8 cellular contexts compared by ENCODE assay signal in the genomic region with DNA sequence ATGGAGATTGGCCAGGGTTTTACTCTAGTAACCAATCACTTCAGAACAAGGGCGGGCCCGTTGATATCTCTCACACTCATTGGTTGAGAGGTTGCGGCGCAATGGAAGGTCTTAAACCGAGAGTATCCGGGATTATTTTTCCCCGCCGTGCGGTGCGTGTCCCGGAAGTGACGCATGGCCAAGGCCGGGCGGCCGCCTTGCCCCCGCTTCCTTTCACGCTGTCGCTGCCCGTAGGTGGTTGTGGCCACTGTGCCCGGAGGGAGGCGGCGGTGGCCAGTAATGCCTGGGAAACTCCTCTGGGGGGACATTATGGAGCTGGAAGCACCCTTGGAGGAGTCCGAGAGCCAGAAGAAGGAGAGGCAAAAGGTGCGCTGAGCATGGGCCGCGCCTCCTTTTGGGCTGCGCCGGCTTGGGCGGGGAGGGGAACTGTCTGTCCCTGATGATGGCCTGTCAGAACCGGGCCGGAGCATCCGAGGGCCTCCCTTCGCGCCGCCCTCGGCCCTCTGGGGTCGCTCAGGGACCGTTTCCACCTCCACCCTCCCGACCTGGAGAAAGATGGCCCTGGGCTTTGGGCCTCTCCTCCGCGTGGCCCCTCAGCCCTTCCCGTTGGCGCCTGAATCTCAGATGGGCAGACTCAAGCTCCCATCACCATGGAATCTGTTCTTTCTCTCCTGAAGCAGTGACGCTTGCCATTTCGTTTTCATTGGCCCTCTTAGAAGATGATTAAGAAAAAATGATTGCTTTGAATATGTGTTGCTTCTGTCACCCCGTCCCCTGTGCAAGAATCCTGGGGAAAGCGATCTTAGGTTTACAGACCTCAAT. TPM values are rescaled to one million over a fixed set of nuclear protein-coding genes. Genes with fewer than 3 reads are reported as not detected.
DNase-seq lines count a peak whose midpoint lies in the region; ATAC-seq and TF ChIP-seq lines count a peak whose summit lies in the region.

A gene with protein sequence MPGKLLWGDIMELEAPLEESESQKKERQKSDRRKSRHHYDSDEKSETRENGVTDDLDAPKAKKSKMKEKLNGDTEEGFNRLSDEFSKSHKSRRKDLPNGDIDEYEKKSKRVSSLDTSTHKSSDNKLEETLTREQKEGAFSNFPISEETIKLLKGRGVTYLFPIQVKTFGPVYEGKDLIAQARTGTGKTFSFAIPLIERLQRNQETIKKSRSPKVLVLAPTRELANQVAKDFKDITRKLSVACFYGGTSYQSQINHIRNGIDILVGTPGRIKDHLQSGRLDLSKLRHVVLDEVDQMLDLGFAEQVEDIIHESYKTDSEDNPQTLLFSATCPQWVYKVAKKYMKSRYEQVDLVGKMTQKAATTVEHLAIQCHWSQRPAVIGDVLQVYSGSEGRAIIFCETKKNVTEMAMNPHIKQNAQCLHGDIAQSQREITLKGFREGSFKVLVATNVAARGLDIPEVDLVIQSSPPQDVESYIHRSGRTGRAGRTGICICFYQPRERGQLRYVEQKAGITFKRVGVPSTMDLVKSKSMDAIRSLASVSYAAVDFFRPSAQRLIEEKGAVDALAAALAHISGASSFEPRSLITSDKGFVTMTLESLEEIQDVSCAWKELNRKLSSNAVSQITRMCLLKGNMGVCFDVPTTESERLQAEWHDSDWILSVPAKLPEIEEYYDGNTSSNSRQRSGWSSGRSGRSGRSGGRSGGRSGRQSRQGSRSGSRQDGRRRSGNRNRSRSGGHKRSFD (plus strand): TSS at position 210 of the 822 bp plus-strand sequence. CDS start 70 bp downstream, at position 280.

- H3K9me3 Mint-ChIP-seq in stimulated activated effector memory CD8-positive, alpha-beta T cell treated with anti-CD3 and anti-CD28 coated beads, Interleukin-12 subunit alpha, Interleukin-12 subunit beta, amount 100 ng/mL, for 72 hours = no peaks in the 10 kb centered on the region

- H3K79me2 ChIP-seq in DND-41 (ENCODE audit: insufficient read depth, low read length) (peaks cover 51% of the 10 kb centered on the region), Karpas-422 (ENCODE audit: low read length) (peaks cover 50% of the 10 kb centered on the region)

- intact Hi-C loops in esophagus squamous epithelium (cut with DNase I) = no loop called here

- H3K36me3 ChIP-seq in DND-41 (ENCODE audit: insufficient read depth, low read length) (peaks cover 7% of the 10 kb centered on the region), Karpas-422 (ENCODE audit: insufficient read depth, low read length) (peaks cover 12% of the 10 kb centered on the region), esophagus squamous epithelium (peaks cover 0 to 1% (median 0%) of the 10 kb centered on the region in 3 donors)

- H4K20me1 ChIP-seq in DND-41 (ENCODE audit: insufficient read depth, low read length) = peaks cover 3% of the 10 kb centered on the region; the same call in 1 of the 2 replicates
- H4K20me1 ChIP-seq in Karpas-422 (ENCODE audit: insufficient read depth, low read depth, low read length) = peaks cover 6% of the 10 kb centered on the region; the same call in 1 of the 2 replicates

- H3K4me3 Mint-ChIP-seq in stimulated activated effector memory CD8-positive, alpha-beta T cell treated with anti-CD3 and anti-CD28 coated beads, Interleukin-12 subunit alpha, Interleukin-12 subunit beta, amount 100 ng/mL, for 72 hours = peak within 1 kb of the TSS; percentile 99

- H3K36me3 Mint-ChIP-seq in stimulated activated effector memory CD8-positive, alpha-beta T cell treated with anti-CD3 and anti-CD28 coated beads, Interleukin-12 subunit alpha, Interleukin-12 subunit beta, amount 100 ng/mL, for 72 hours = peaks cover 53% of the 10 kb centered on the region

- peaks cover 29% of the 10 kb centered on the region for H3K4me1 Mint-ChIP-seq in stimulated activated effector memory CD8-positive, alpha-beta T cell treated with anti-CD3 and anti-CD28 coated beads, Interleukin-12 subunit alpha, Interleukin-12 subunit beta, amount 100 ng/mL, for 72 hours

- ATAC-seq in DND-41 (ENCODE audit: insufficient read depth, low read depth) = peak; percentile 96
- ATAC-seq in GM21825 (IDR thresholded peaks at IDR 0.05; ENCODE audit: unreplicated experiment) = peak; percentile 97
- peak; percentile 97 for ATAC-seq in stimulated activated effector memory CD8-positive, alpha-beta T cell treated with anti-CD3 and anti-CD28 coated beads, Interleukin-12 subunit alpha, Interleukin-12 subunit beta, amount 100 ng/mL, for 72 hours

- peak in 3 of 4 donors; percentile 66 to 77 (median 67) for TF ChIP-seq POLR2A in esophagus squamous epithelium (IDR thresholded peaks at IDR 0.05)

- TF ChIP-seq CTCF in DND-41 (IDR thresholded peaks at IDR 0.05; ENCODE audit: borderline replicate concordance, extremely low read depth, low read length, poor library complexity, severe bottlenecking) = no peak
- TF ChIP-seq CTCF in esophagus squamous epithelium (IDR thresholded peaks at IDR 0.05) = peak in 3 of 6 experiments; percentile 14 to 23 (median 23)

- H2AFZ ChIP-seq in DND-41 (ENCODE audit: low read depth, low read length) (peak within 1 kb of the TSS; percentile 90), Karpas-422 (ENCODE audit: low read length) (peak within 1 kb of the TSS; percentile 91)

- H3K27ac ChIP-seq in DND-41 (ENCODE audit: low read length) = peak within 1 kb of the TSS; percentile 94
- H3K27ac ChIP-seq in Karpas-422 (ENCODE audit: low read length) = peak within 1 kb of the TSS; percentile 63
- H3K27ac ChIP-seq in esophagus squamous epithelium = peak within 1 kb of the TSS; percentile 97 to 100 (median 99)

- peak within 1 kb of the TSS; percentile 93 for H3K9ac ChIP-seq in DND-41 (ENCODE audit: low read depth, low read length)
- H3K9ac ChIP-seq in Karpas-422 (ENCODE audit: low read length) = peak within 1 kb of the TSS; percentile 93

- no peaks in the 10 kb centered on the region for H3K9me2 ChIP-seq in Karpas-422 (replicated peaks; ENCODE audit: insufficient read depth, low read length)

- peak within 1 kb of the TSS; percentile 76 for H3K4me2 ChIP-seq in DND-41 (ENCODE audit: insufficient read depth, low read length)
- H3K4me2 ChIP-seq in Karpas-422 (ENCODE audit: low read depth, low read length, poor library complexity, severe bottlenecking) = peak within 1 kb of the TSS; percentile 95

- peaks cover 38% of the 10 kb centered on the region for H3K4me1 ChIP-seq in DND-41 (ENCODE audit: insufficient read depth, low read length)
- H3K4me1 ChIP-seq in Karpas-422 (ENCODE audit: low read length) = peaks cover 18% of the 10 kb centered on the region
- H3K4me1 ChIP-seq in esophagus squamous epithelium = peaks cover 5 to 38% (median 14%) of the 10 kb centered on the region in 3 donors

- no peaks in the 10 kb centered on the region for H3K9me3 ChIP-seq in DND-41 (ENCODE audit: insufficient read depth, low read length, severe bottlenecking)
- H3K9me3 ChIP-seq in Karpas-422 (ENCODE audit: low read length) = no peaks in the 10 kb centered on the region
- no peaks in the 10 kb centered on the region for H3K9me3 ChIP-seq in esophagus squamous epithelium

- no peaks in the 10 kb centered on the region for H3K27me3 ChIP-seq in DND-41 (ENCODE audit: insufficient read depth, low read length, poor library complexity)
- H3K27me3 ChIP-seq in Karpas-422 (ENCODE audit: low read length) = no peaks in the 10 kb centered on the region
- H3K27me3 ChIP-seq in esophagus squamous epithelium = no peaks in the 10 kb centered on the region

- WGBS in esophagus squamous epithelium, 2 donors = 0 to 1% methylated on average over 33 to 37 of the region's 47 CpGs

- peak within 1 kb of the TSS; percentile 100 for H3K27ac Mint-ChIP-seq in stimulated activated effector memory CD8-positive, alpha-beta T cell treated with anti-CD3 and anti-CD28 coated beads, Interleukin-12 subunit alpha, Interleukin-12 subunit beta, amount 100 ng/mL, for 72 hours

- H3K4me3 ChIP-seq in DND-41 (ENCODE audit: low read depth in 1 of 2, low read length in 2 of 2) = peak within 1 kb of the TSS; percentile 56 to 69
- H3K4me3 ChIP-seq in Karpas-422 (ENCODE audit: low read length) = peak within 1 kb of the TSS; percentile 99
- H3K4me3 ChIP-seq in esophagus squamous epithelium = peak within 1 kb of the TSS; percentile 73 to 92 (median 82)

- DNase-seq in DND-41 (peak; percentile 98), Karpas-422 (peak; percentile 99), RKO (ENCODE audit: low spot score) (peak; percentile 100), activated T-helper 1 cell treated with Interleukin-2 at 50 U/mL for 16 hours (ENCODE audit: low read depth) (peak; percentile 89), esophagus squamous epithelium (lab: John Stamatoyannopoulos, UW) (peak; percentile 91), myocyte (ENCODE audit: low read depth) (peak; percentile 100)
- DNase-seq in stimulated activated effector memory CD8-positive, alpha-beta T cell treated with anti-CD3 and anti-CD28 coated beads, Interleukin-12 subunit alpha, Interleukin-12 subunit beta, amount 100 ng/mL, for 72 hours (ENCODE audit: low spot score in 2 of 2) = peak; percentile 90 to 98

RNA-seq across cellular contexts. Expression of the gene that starts here (rescaled TPM):
- 48.3 and 61.1 TPM in 2 replicates for total RNA-seq in Karpas-422 (2014; rRNA removed; shearing (Covaris generic); ENCODE audit: low replicate concordance)
- total RNA-seq in esophagus squamous epithelium (10 to 100 TPM in 3 of 4 donors, 1 to 10 TPM in 1; 6.5 to 40.6 (median 24.6) TPM), myocyte (36.7 and 48.0 TPM in 2 replicates)
- 19.8 TPM for polyA plus RNA-seq in myocyte (2012)

Comparison
In these comparisons a context has a peak if more than half of its experiments do, and no peak if none do; other contexts are left out.
1. Peak in every context shown above with its lines: DNase-seq, ATAC-seq, H3K4me3 ChIP-seq and H3K27ac ChIP-seq.